21 cellular contexts compared by ENCODE assay signal in genomic region chr5:39120052-39120420, GRCh38.
"Had no signal": no experiment of that assay in that cellular context is flagged by ENCODE, and none has a peak within 500 bp of the region (broad histone marks: within the 10 kb centered on the region; RNA-seq: fewer than 3 reads in every experiment).

No MANE protein-coding gene starts in this region.

- H3K27me3 Mint-ChIP-seq: activated CD4-positive, alpha-beta memory T cell treated with anti-CD3 and anti-CD28 coated beads for 36 hours; activated naive CD4-positive, alpha-beta T cell treated with anti-CD3 and anti-CD28 coated beads, Interleukin-2, amount 10 ng/mL, durations not matched to agents 7 days and 5 days had no signal

- ATAC-seq: activated T-cell treated with anti-CD3 and anti-CD28 coated beads, Interleukin-2, amount 50 U/mL, for 4 hours; heart right ventricle; psoas muscle; right cardiac atrium; stimulated activated naive CD8-positive, alpha-beta T cell treated with anti-CD3 and anti-CD28 coated beads, Interleukin-15, Interleukin-2, amounts not matched to agents 100 U/mL and 50 U/mL, for 24 hours had no signal

- H3K36me3 ChIP-seq: cardiac muscle cell, esophagus muscularis mucosa, neural progenitor cell, tibial nerve had no signal

- DNase-seq: activated CD4-positive, alpha-beta memory T cell treated with anti-CD3 and anti-CD28 coated beads for 36 hours; activated effector memory CD4-positive, alpha-beta T cell treated with Interleukin-2 at 50 U/mL for 16 hours; activated naive CD4-positive, alpha-beta T cell treated with anti-CD3 and anti-CD28 coated beads, Interleukin-2, amount 10 ng/mL, durations not matched to agents 7 days and 5 days; activated T-cell treated with anti-CD3 and anti-CD28 coated beads, Interleukin-2, amount 50 U/mL, for 4 hours; amygdala; dermis blood vessel endothelial cell; effector memory CD4-positive, alpha-beta T cell; heart right ventricle; immature natural killer cell; psoas muscle; right cardiac atrium; stimulated activated naive CD8-positive, alpha-beta T cell treated with anti-CD3 and anti-CD28 coated beads, Interleukin-15, Interleukin-2, amounts not matched to agents 100 U/mL and 50 U/mL, for 24 hours; substantia nigra had no signal

- FAIRE-seq: endothelial cell of umbilical vein, urothelium cell line had no signal

- H3K27ac ChIP-seq: cardiac muscle cell, esophagus muscularis mucosa, heart right ventricle, neural progenitor cell, psoas muscle, tibial nerve had no signal

- H2AFZ ChIP-seq: neural progenitor cell had no signal

- H3K4me1 Mint-ChIP-seq: neural progenitor cell had no signal

- H3K27ac Mint-ChIP-seq: activated naive CD4-positive, alpha-beta T cell treated with anti-CD3 and anti-CD28 coated beads, Interleukin-2, amount 10 ng/mL, durations not matched to agents 7 days and 5 days; memory B cell; neural progenitor cell; T-helper 1 cell treated with Interleukin-12 subunit alpha and Interleukin-12 subunit beta and Interleukin-4 antibody, amounts not matched to agents 30 μg/mL and 1 μg/mL, for 36 hours had no signal

- H3K4me3 ChIP-seq: cardiac muscle cell, esophagus muscularis mucosa, heart right ventricle, neural progenitor cell, tibial nerve had no signal

- H3K4me1 ChIP-seq: neural progenitor cell, psoas muscle, tibial nerve had no signal

- H3K9me3 Mint-ChIP-seq: activated CD4-positive, alpha-beta memory T cell treated with anti-CD3 and anti-CD28 coated beads for 36 hours; activated naive CD4-positive, alpha-beta T cell treated with anti-CD3 and anti-CD28 coated beads, Interleukin-2, amount 10 ng/mL, durations not matched to agents 7 days and 5 days; activated T-cell treated with anti-CD3 and anti-CD28 coated beads, Interleukin-2, amount 50 U/mL, for 4 hours; immature natural killer cell; memory B cell; neural progenitor cell; T-helper 1 cell treated with Interleukin-12 subunit alpha and Interleukin-12 subunit beta and Interleukin-4 antibody, amounts not matched to agents 30 μg/mL and 1 μg/mL, for 36 hours had no signal

- H3K9me3 ChIP-seq: esophagus muscularis mucosa, heart right ventricle, psoas muscle, tibial nerve had no signal

- H3K27me3 ChIP-seq: esophagus muscularis mucosa, neural progenitor cell, tibial nerve had no signal

- H3K4me3 Mint-ChIP-seq: activated CD4-positive, alpha-beta memory T cell treated with anti-CD3 and anti-CD28 coated beads for 36 hours; activated naive CD4-positive, alpha-beta T cell treated with anti-CD3 and anti-CD28 coated beads, Interleukin-2, amount 10 ng/mL, durations not matched to agents 7 days and 5 days; activated T-cell treated with anti-CD3 and anti-CD28 coated beads, Interleukin-2, amount 50 U/mL, for 4 hours; immature natural killer cell; memory B cell; neural progenitor cell; T-helper 1 cell treated with Interleukin-12 subunit alpha and Interleukin-12 subunit beta and Interleukin-4 antibody, amounts not matched to agents 30 μg/mL and 1 μg/mL, for 36 hours had no signal

- H3K9ac ChIP-seq: neural progenitor cell had no signal

- H3K36me3 Mint-ChIP-seq: memory B cell, neural progenitor cell had no signal

- H3K4me2 ChIP-seq: neural progenitor cell had no signal
